In genomic region chr22:39151329-39151975, GRCh38 we compare ENCODE assay signal across 9 cellular contexts. TPM values are rescaled to one million over a fixed set of nuclear protein-coding genes. Genes with fewer than 3 reads are reported as not detected.
DNase-seq lines count a peak whose midpoint lies in the region; ATAC-seq and TF ChIP-seq lines count a peak whose summit lies in the region.
"Had no signal": no experiment of that assay in that cellular context is flagged by ENCODE, and none has a peak within 500 bp of the region (broad histone marks: within the 10 kb centered on the region; RNA-seq: fewer than 3 reads in every experiment).

No MANE protein-coding gene starts in this region.

- TF ChIP-seq CTCF in heart right ventricle (IDR thresholded peaks at IDR 0.05) (no peak), vagina (IDR thresholded peaks at IDR 0.05) (no peak)

- peak overlapping the region; percentile 95 for H3K4me3 Mint-ChIP-seq in central memory CD8-positive, alpha-beta T cell

- DNase-seq in heart right ventricle (peak in 1 of 2 donors; percentile 34), Right ventricle myocardium superior (no peak), vagina (ENCODE audit: extremely low spot score in 2 of 2) (peak in 1 of 2 donors; percentile 88), hippocampal formation (lab: John Stamatoyannopoulos, UW) (no peak)
- no peak for DNase-seq in central memory CD8-positive, alpha-beta T cell (ENCODE audit: low spot score in 2 of 2)
- no peak for DNase-seq in activated CD4-positive, alpha-beta T cell treated with anti-CD3 and anti-CD28 coated beads, Interleukin-2, amount 50 U/mL, for 48 hours
- DNase-seq: activated CD4-positive, CD25-positive, alpha-beta regulatory T cell treated with anti-CD3 and anti-CD28 coated beads, Interleukin-2, amount 50 U/mL, for 72 hours had no signal

- H3K27me3 ChIP-seq in heart right ventricle (peaks cover 0 to 18% (median 0%) of the 10 kb centered on the region in 7 donors), muscle layer of colon (ENCODE audit: control insufficient read depth in 1 of 2, insufficient read depth in 2 of 2, low read length in 2 of 2) (peaks cover 0 to 5% of the 10 kb centered on the region in 2 donors), vagina (no peaks in the 10 kb centered on the region)

- H3K27ac ChIP-seq in heart right ventricle (peak overlapping the region; percentile 83 to 97 (median 94)), muscle layer of colon (ENCODE audit: low read depth, low read length) (peak overlapping the region; percentile 93), vagina (peak overlapping the region; percentile 99)

- H3K4me3 ChIP-seq in heart right ventricle = peak overlapping the region; percentile 87 to 99 (median 94)
- H3K4me3 ChIP-seq in muscle layer of colon (ENCODE audit: low read depth in 1 of 2, low read length in 2 of 2) = peak overlapping the region; percentile 74 to 98
- peak overlapping the region; percentile 95 to 100 for H3K4me3 ChIP-seq in vagina

- H3K36me3 ChIP-seq in heart right ventricle = peaks cover 0 to 31% (median 0%) of the 10 kb centered on the region in 9 donors
- peaks cover 29% of the 10 kb centered on the region for H3K36me3 ChIP-seq in muscle layer of colon (ENCODE audit: insufficient read depth, low read length)
- H3K36me3 ChIP-seq in vagina = no peaks in the 10 kb centered on the region

- 39 to 56% methylated on average over 15 to 16 of the region's 16 CpGs for WGBS in heart right ventricle, 2 donors

- intact Hi-C loops in heart right ventricle (cut with DNase I) = loop anchor here in 2 of 10 donors (5.0 kb wide), 3 partner anchors 166 to 891 kb away; partner anchors contain the start of gene RPL3 (in 2 of the 2)
- intact Hi-C loops in Right ventricle myocardium superior (cut with DNase I) = no loop called here
- intact Hi-C loops in vagina (cut with DNase I) = no loop called here

- no peak for ATAC-seq in heart right ventricle
- no peak for ATAC-seq in Right ventricle myocardium superior (ENCODE audit: poor library complexity)
- no peak for ATAC-seq in central memory CD8-positive, alpha-beta T cell (replicated peaks; ENCODE audit: extremely low read depth, poor library complexity, severe bottlenecking)
- no peak for ATAC-seq in GM21367 (IDR thresholded peaks at IDR 0.05; ENCODE audit: unreplicated experiment)

- peaks cover 2% of the 10 kb centered on the region for H3K36me3 Mint-ChIP-seq in central memory CD8-positive, alpha-beta T cell (ENCODE audit: insufficient read depth)

- H3K27me3 Mint-ChIP-seq in central memory CD8-positive, alpha-beta T cell = peaks cover 17% of the 10 kb centered on the region

- peak overlapping the region; percentile 83 for H3K27ac Mint-ChIP-seq in central memory CD8-positive, alpha-beta T cell (ENCODE audit: low read depth)

- no peaks in the 10 kb centered on the region for H3K9me3 ChIP-seq in heart right ventricle
- no peaks in the 10 kb centered on the region for H3K9me3 ChIP-seq in muscle layer of colon (ENCODE audit: low read length)
- H3K9me3 ChIP-seq in vagina = no peaks in the 10 kb centered on the region

- peak overlapping the region; percentile 76 for H3K9ac ChIP-seq in muscle layer of colon (ENCODE audit: low read length)

- H3K4me1 Mint-ChIP-seq in central memory CD8-positive, alpha-beta T cell = peaks cover 44% of the 10 kb centered on the region

- no peak for TF ChIP-seq POLR2A in vagina (IDR thresholded peaks at IDR 0.05)

- H3K4me1 ChIP-seq in heart right ventricle (peaks cover 9 to 68% (median 55%) of the 10 kb centered on the region in 9 donors), muscle layer of colon (ENCODE audit: insufficient read depth, low read length) (peaks cover 51% of the 10 kb centered on the region), vagina (peaks cover 66% of the 10 kb centered on the region)

- H3K9me3 Mint-ChIP-seq in central memory CD8-positive, alpha-beta T cell = no peaks in the 10 kb centered on the region

RNA-seq across cellular contexts. Expression of gene CBX7, which starts 1.0 kb away (rescaled TPM):
- total RNA-seq in heart right ventricle (10 to 100 TPM; 48.8 to 85.8 (median 76.3) TPM), Right ventricle myocardium superior (69.9 TPM), vagina (98.0 TPM)
- 10 to 100 TPM; 34.5 to 36.3 TPM for polyA plus RNA-seq in heart right ventricle

RNA-seq across cellular contexts. Expression of gene APOBEC3H, which starts 54.4 kb away (rescaled TPM):
- total RNA-seq in heart right ventricle (1 to 10 TPM in 1 of 10 donors, under 1 TPM in 1, not detected in 8; 0.41 to 1.9 TPM), Right ventricle myocardium superior (not detected), vagina (not detected)
- under 1 TPM; 0.06 to 0.80 TPM for polyA plus RNA-seq in heart right ventricle
